In genomic region chr5:176596689-176597416, GRCh38 we compare ENCODE assay signal across 8 cellular contexts. TPM values are rescaled to one million over a fixed set of nuclear protein-coding genes. Genes with fewer than 3 reads are reported as not detected.
DNase-seq lines count a peak whose midpoint lies in the region; ATAC-seq and TF ChIP-seq lines count a peak whose summit lies in the region.

No MANE protein-coding gene starts in this region.

- no peaks in the 10 kb centered on the region for H3K79me2 ChIP-seq in hepatocyte

- ATAC-seq in GM18502 (IDR thresholded peaks at IDR 0.05; ENCODE audit: poor library complexity, unreplicated experiment) = peak; percentile 71

- H4K20me1 ChIP-seq in hepatocyte (ENCODE audit: insufficient read depth, poor library complexity, severe bottlenecking) = no peaks in the 10 kb centered on the region

- H3K4me1 ChIP-seq in hepatocyte (ENCODE audit: insufficient read depth) (no peaks in the 10 kb centered on the region), SJCRH30 (no peaks in the 10 kb centered on the region)

- WGBS in hepatocyte (ENCODE audit: low lambda C conversion rate, missing lambda C conversion rate) = 22% methylated on average over 84 of the region's 98 CpGs

- H3K27ac ChIP-seq in hepatocyte = no peak overlapping the region
- no peak overlapping the region for H3K27ac ChIP-seq in SJCRH30
- H3K27ac ChIP-seq in substantia nigra (ENCODE audit: low read depth, low read length, poor library complexity, severe bottlenecking) = no peak overlapping the region

- H3K4me2 ChIP-seq in hepatocyte = peak overlapping the region; percentile 88

- DNase-seq in Jurkat, Clone E6-1 (ENCODE audit: low read depth, low spot score) = no peak
- DNase-seq in activated naive CD4-positive, alpha-beta T cell (lab: John Stamatoyannopoulos, UW) = peak in 3 of 4 experiments; percentile 22 to 64 (median 55)
- DNase-seq in hepatocyte (ENCODE audit: low spot score) = peak; percentile 79
- peak; percentile 61 for DNase-seq in stimulated activated CD4-positive, alpha-beta T cell treated with anti-CD3 and anti-CD28 coated beads, Interleukin-4, amount 100 ng/mL, for 24 hours
- no peak for DNase-seq in SJCRH30
- DNase-seq in substantia nigra (lab: John Stamatoyannopoulos, UW) = no peak
- DNase-seq in NCI-H2107 treated with DMSO at 0.1 percent for 48 hours (lab: John Stamatoyannopoulos, UW; ENCODE audit: unreplicated experiment) = no peak

- peak; percentile 22 for TF ChIP-seq CTCF in hepatocyte (IDR thresholded peaks at IDR 0.05; ENCODE audit: poor library complexity)

- H2AFZ ChIP-seq in hepatocyte = peak overlapping the region; percentile 63

- peak overlapping the region; percentile 9; the same call in 1 of the 2 replicates for H3K4me3 ChIP-seq in Jurkat, Clone E6-1 (ENCODE audit: low read length)
- H3K4me3 ChIP-seq in hepatocyte (no peak overlapping the region), SJCRH30 (no peak overlapping the region)

- H3K27me3 ChIP-seq in hepatocyte = no peaks in the 10 kb centered on the region
- H3K27me3 ChIP-seq in SJCRH30 = no peaks in the 10 kb centered on the region

- H3K36me3 ChIP-seq in hepatocyte (replicated peaks; ENCODE audit: insufficient read depth, low read depth) (no peaks in the 10 kb centered on the region), SJCRH30 (no peaks in the 10 kb centered on the region)

- H3K9me3 ChIP-seq in hepatocyte (ENCODE audit: low read depth) (no peaks in the 10 kb centered on the region), SJCRH30 (replicated peaks) (no peaks in the 10 kb centered on the region)

- H3K9me2 ChIP-seq in hepatocyte (replicated peaks; ENCODE audit: insufficient read depth) = no peaks in the 10 kb centered on the region

RNA-seq across cellular contexts. Expression of gene GPRIN1, which starts 13.1 kb away (rescaled TPM):
- 8.2 TPM for polyA plus RNA-seq in Jurkat, Clone E6-1 (2012; ENCODE audit: insufficient read depth, insufficient read length)
- 1.4 and 1.6 TPM in 2 replicates for total RNA-seq in hepatocyte
- polyA plus RNA-seq in hepatocyte = 2.2 and 3.9 TPM in 2 replicates
- 6.5 and 6.9 TPM in 2 replicates for total RNA-seq in SJCRH30 (2014; rRNA removed; shearing (Covaris generic))

RNA-seq across cellular contexts. Expression of gene SNCB, which starts 33.5 kb away (rescaled TPM):
- polyA plus RNA-seq in Jurkat, Clone E6-1 (2012; ENCODE audit: insufficient read depth, insufficient read length) = 3.1 TPM
- not detected in 2 replicates for total RNA-seq in hepatocyte
- 0.57 TPM in 1 of 2 replicates, not detected in the other for polyA plus RNA-seq in hepatocyte
- not detected in 2 replicates for total RNA-seq in SJCRH30 (2014; rRNA removed; shearing (Covaris generic))

RNA-seq across cellular contexts. Expression of gene EIF4E1B, which starts 33.6 kb away (rescaled TPM):
- not detected for polyA plus RNA-seq in Jurkat, Clone E6-1 (2012; ENCODE audit: insufficient read depth, insufficient read length)
- total RNA-seq in hepatocyte = not detected in 2 replicates
- not detected in 2 replicates for polyA plus RNA-seq in hepatocyte
- total RNA-seq in SJCRH30 (2014; rRNA removed; shearing (Covaris generic)) = not detected in 2 replicates

RNA-seq across cellular contexts. Expression of gene CDHR2, which starts 47.7 kb away (rescaled TPM):
- polyA plus RNA-seq in Jurkat, Clone E6-1 (2012; ENCODE audit: insufficient read depth, insufficient read length) = 0.20 TPM
- 24.8 and 29.8 TPM in 2 replicates for total RNA-seq in hepatocyte
- polyA plus RNA-seq in hepatocyte = 16.3 and 28.3 TPM in 2 replicates
- total RNA-seq in SJCRH30 (2014; rRNA removed; shearing (Covaris generic)) = not detected in 2 replicates

RNA-seq across cellular contexts. Expression of gene TSPAN17, which starts 50.4 kb away (rescaled TPM):
- 20.1 TPM for polyA plus RNA-seq in Jurkat, Clone E6-1 (2012; ENCODE audit: insufficient read depth, insufficient read length)
- 33.2 and 33.4 TPM in 2 replicates for total RNA-seq in hepatocyte
- polyA plus RNA-seq in hepatocyte = 27.9 TPM in 2 replicates
- 25.3 and 26.5 TPM in 2 replicates for total RNA-seq in SJCRH30 (2014; rRNA removed; shearing (Covaris generic))

Comparison
In these comparisons a context has a peak if more than half of its experiments do, and no peak if none do; other contexts are left out.
1. DNase-seq: peak in activated naive CD4-positive, alpha-beta T cell (3 of 4), hepatocyte (single experiment) and stimulated activated CD4-positive, alpha-beta T cell treated with anti-CD3 and anti-CD28 coated beads, Interleukin-4, amount 100 ng/mL, for 24 hours (single experiment); none in Jurkat, Clone E6-1 (single experiment), SJCRH30 (0 of 2), substantia nigra (0 of 49) and NCI-H2107 treated with DMSO at 0.1 percent for 48 hours (single experiment).